ENCODE assay signal across 1 cellular context in the genomic region with DNA sequence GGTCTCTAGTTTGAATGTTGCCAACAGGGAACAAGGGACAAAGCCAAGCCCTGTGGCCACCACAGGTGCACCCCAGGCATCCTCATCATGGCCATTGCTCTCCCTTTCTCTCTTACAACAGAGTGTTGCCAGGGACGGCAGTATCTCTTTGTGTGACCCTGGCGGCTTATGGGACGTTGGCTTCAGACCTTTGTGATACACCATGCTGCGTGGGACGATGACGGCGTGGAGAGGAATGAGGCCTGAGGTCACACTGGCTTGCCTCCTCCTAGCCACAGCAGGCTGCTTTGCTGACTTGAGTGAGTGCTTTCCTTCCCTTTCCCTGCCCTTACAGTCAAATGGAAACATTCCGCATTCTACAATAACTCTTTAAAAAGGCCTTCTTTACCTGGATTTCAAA.
TF ChIP-seq lines count a peak whose summit lies in the region.

No MANE protein-coding gene starts in this region.

TF ChIP-seq in SK-N-SH treated with all-trans-retinoic acid at 6 μM for 48 hours, 23 proteins besides CTCF, POLR2A, EP300 and RAD21 (continued from another document):
- TF ChIP-seq, protein P1, sequence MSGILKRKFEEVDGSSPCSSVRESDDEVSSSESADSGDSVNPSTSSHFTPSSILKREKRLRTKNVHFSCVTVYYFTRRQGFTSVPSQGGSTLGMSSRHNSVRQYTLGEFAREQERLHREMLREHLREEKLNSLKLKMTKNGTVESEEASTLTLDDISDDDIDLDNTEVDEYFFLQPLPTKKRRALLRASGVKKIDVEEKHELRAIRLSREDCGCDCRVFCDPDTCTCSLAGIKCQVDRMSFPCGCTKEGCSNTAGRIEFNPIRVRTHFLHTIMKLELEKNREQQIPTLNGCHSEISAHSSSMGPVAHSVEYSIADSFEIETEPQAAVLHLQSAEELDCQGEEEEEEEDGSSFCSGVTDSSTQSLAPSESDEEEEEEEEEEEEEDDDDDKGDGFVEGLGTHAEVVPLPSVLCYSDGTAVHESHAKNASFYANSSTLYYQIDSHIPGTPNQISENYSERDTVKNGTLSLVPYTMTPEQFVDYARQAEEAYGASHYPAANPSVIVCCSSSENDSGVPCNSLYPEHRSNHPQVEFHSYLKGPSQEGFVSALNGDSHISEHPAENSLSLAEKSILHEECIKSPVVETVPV (CRISPR knock-in tag; IDR thresholded peaks at IDR 0.05): no peak
- no peak for TF ChIP-seq CSDC2 (CRISPR knock-in tag; IDR thresholded peaks at IDR 0.05)
